In genomic region chr1:118933051-118933781, GRCh38 we compare ENCODE assay signal across 21 cellular contexts. TPM values are rescaled to one million over a fixed set of nuclear protein-coding genes. Genes with fewer than 3 reads are reported as not detected.
"Had no signal": no experiment of that assay in that cellular context is flagged by ENCODE, and none has a peak within 500 bp of the region (broad histone marks: within the 10 kb centered on the region; RNA-seq: fewer than 3 reads in every experiment).

No MANE protein-coding gene starts in this region.

- H3K4me3 ChIP-seq: left lung, prostate gland, right atrium auricular region, stomach, tibial artery had no signal

- FAIRE-seq: frontal cortex, kidney had no signal

- H3K36me3 ChIP-seq: left lung, prostate gland, right atrium auricular region, stomach had no signal

- H3K9me3 ChIP-seq: left lung, prostate gland, right atrium auricular region, stomach, tibial artery had no signal

- H3K4me1 ChIP-seq: left lung, prostate gland, right atrium auricular region, stomach had no signal

- H3K36me3 Mint-ChIP-seq: naive thymus-derived CD8-positive, alpha-beta T cell; stimulated activated effector memory CD8-positive, alpha-beta T cell treated with anti-CD3 and anti-CD28 coated beads, Interleukin-12 subunit alpha, Interleukin-12 subunit beta, amount 100 ng/mL, for 72 hours; type B pancreatic cell had no signal

- H3K4me3 Mint-ChIP-seq: naive thymus-derived CD8-positive, alpha-beta T cell; nephron progenitor cell; stimulated activated effector memory CD8-positive, alpha-beta T cell treated with anti-CD3 and anti-CD28 coated beads, Interleukin-12 subunit alpha, Interleukin-12 subunit beta, amount 100 ng/mL, for 72 hours; type B pancreatic cell had no signal

- H3K4me1 Mint-ChIP-seq: naive thymus-derived CD8-positive, alpha-beta T cell; stimulated activated effector memory CD8-positive, alpha-beta T cell treated with anti-CD3 and anti-CD28 coated beads, Interleukin-12 subunit alpha, Interleukin-12 subunit beta, amount 100 ng/mL, for 72 hours had no signal

- H3K27me3 ChIP-seq: left lung, right atrium auricular region, stomach, tibial artery had no signal

- DNase-seq: cortex of kidney; effector CD4-positive, alpha-beta T cell; head of caudate nucleus; kidney; left lung; mammary epithelial cell; mesendoderm; midbrain; naive thymus-derived CD8-positive, alpha-beta T cell; nephron progenitor cell; nucleus accumbens; stimulated activated CD4-positive, alpha-beta T cell treated with anti-CD3 and anti-CD28 coated beads, Interleukin-2, amount 100 ng/mL, for 24 hours; stimulated activated CD4-positive, alpha-beta T cell treated with anti-CD3 and anti-CD28 coated beads, Interleukin-4, amount 100 ng/mL, for 24 hours; stimulated activated naive CD4-positive, alpha-beta T cell treated with Interleukin-2 at 50 U/mL for 16 hours; stomach; tibial artery had no signal

- H3K9me3 Mint-ChIP-seq: nephron progenitor cell, type B pancreatic cell had no signal

- H3K27ac Mint-ChIP-seq: naive thymus-derived CD8-positive, alpha-beta T cell; nephron progenitor cell; stimulated activated effector memory CD8-positive, alpha-beta T cell treated with anti-CD3 and anti-CD28 coated beads, Interleukin-12 subunit alpha, Interleukin-12 subunit beta, amount 100 ng/mL, for 72 hours; type B pancreatic cell had no signal

- H3K27ac ChIP-seq: left lung, prostate gland, right atrium auricular region, stomach, tibial artery had no signal

RNA-seq across cellular contexts. Expression of gene TBX15, which starts 54.9 kb away (rescaled TPM):
- total RNA-seq: naive thymus-derived CD8-positive, alpha-beta T cell had no signal
